In the genomic region with DNA sequence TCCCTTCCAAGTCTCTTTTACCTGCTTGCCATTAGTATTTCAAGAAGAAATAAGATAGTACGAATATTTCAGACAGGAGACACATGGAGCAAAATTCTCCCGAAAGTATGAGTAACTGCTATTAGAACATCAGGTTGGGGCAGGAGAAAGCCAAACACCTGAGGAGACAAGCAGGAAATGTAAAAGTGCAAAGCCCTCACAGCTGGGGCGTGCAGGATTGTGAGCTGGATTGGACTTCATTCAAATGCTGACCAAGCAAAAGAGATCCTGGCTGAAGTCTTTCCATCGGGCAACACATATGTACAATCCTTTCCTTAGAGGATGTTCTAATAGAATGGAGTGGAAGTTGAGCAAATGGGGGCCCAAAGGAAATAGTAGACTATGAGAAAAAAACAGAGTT, we compare ENCODE assay signal across 21 cellular contexts.
DNase-seq lines count a peak whose midpoint lies in the region; ATAC-seq, FAIRE-seq and TF ChIP-seq lines count a peak whose summit lies in the region.
"Had no signal": no experiment of that assay in that cellular context is flagged by ENCODE, and none has a peak within 500 bp of the region (broad histone marks: within the 10 kb centered on the region; RNA-seq: fewer than 3 reads in every experiment).

No MANE protein-coding gene starts in this region.

- H3K4me3 ChIP-seq in A549 (no peak overlapping the region), K562 (no peak overlapping the region), epithelial cell of esophagus (ENCODE audit: low read length) (no peak overlapping the region)

- H3K9ac ChIP-seq in K562 (ENCODE audit: insufficient read depth in 1 of 2, low read depth in 2 of 2, low read length in 2 of 2): no peak overlapping the region

- no peak overlapping the region for H2AFZ ChIP-seq in K562 (ENCODE audit: low read depth, low read length)

- H3K27ac ChIP-seq in A549 (no peak overlapping the region), K562 (ENCODE audit: extremely low read depth, low read depth, low read length) (no peak overlapping the region)

- ATAC-seq in A549: no peak
- ATAC-seq in K562: no peak
- peak; percentile 18 for ATAC-seq in omental fat pad (ENCODE audit: low FRiP score)
- ATAC-seq in GM21619 (IDR thresholded peaks at IDR 0.05; ENCODE audit: unreplicated experiment): no peak

- H3K4me1 ChIP-seq in A549 (no peaks in the 10 kb centered on the region), K562 (replicated peaks in 1 of 2; ENCODE audit: control insufficient read depth in 2 of 2, insufficient read depth in 2 of 2, low read length in 2 of 2) (no peaks in the 10 kb centered on the region)
- H3K4me1 ChIP-seq: BE2C had no signal

- POLR2A ChIA-PET in A549 (lab: Yijun Ruan, JAX): no interaction called here
- POLR2A ChIA-PET in K562 (lab: Yijun Ruan, JAX): no interaction called here

- H3K9me1 ChIP-seq in K562 (ENCODE audit: control insufficient read depth, insufficient read depth, low read length): no peaks in the 10 kb centered on the region

- TF ChIP-seq CTCF in A549 (IDR thresholded peaks at IDR 0.05) (no peak), K562 (IDR thresholded peaks at IDR 0.05 in 2 of 3, conservative IDR thresholded peaks at IDR 0.05 in 1 of 3; ENCODE audit: insufficient read depth in 2 of 3, low read depth in 1 of 3, low read length in 3 of 3) (no peak), epithelial cell of esophagus (IDR thresholded peaks at IDR 0.05; ENCODE audit: insufficient read depth, low read depth, low read length, missing control alignments) (no peak), omental fat pad (IDR thresholded peaks at IDR 0.05) (no peak)

- CTCF ChIA-PET in A549 (lab: Yijun Ruan, JAX) (interaction anchor here (1.0 kb wide), 1 partner anchor 42 kb away, joined by 3 read pairs; no protein-coding TSS in a partner anchor), K562 (lab: Yijun Ruan, JAX; ENCODE audit: low intra/inter-chr PET ratio) (no interaction called here)

- no peaks in the 10 kb centered on the region for H3K79me2 ChIP-seq in K562 (ENCODE audit: control insufficient read depth, insufficient read depth, low read length)

- H3K9me3 ChIP-seq in A549 (no peaks in the 10 kb centered on the region), K562 (replicated peaks; ENCODE audit: control insufficient read depth, insufficient read depth, low read depth, low read length) (no peaks in the 10 kb centered on the region; the same call in 1 of the 2 replicates)
- H3K9me3 ChIP-seq: BE2C had no signal

- in situ Hi-C loops in K562 (cut with MboI): loop anchor here (25.0 kb wide), 1 partner anchor 1029 kb away; no protein-coding TSS in a partner anchor

- intact Hi-C loops in K562 (cut with micrococcal nuclease): no loop called here

- no peaks in the 10 kb centered on the region for H4K20me1 ChIP-seq in K562 (replicated peaks; ENCODE audit: control insufficient read depth, insufficient read depth, low read length)

- no peak for DNase-seq in A549 (ENCODE audit: low read depth in 1 of 2, low spot score in 1 of 2)
- no peak for DNase-seq in K562 (ENCODE audit: extremely low read depth in 1 of 4, low spot score in 3 of 4)
- DNase-seq in epithelial cell of esophagus (ENCODE audit: low read depth): peak; percentile 69
- DNase-seq in omental fat pad (ENCODE audit: low spot score): no peak
- no peak for DNase-seq in NK-92 (lab: John Stamatoyannopoulos, UW; ENCODE audit: unreplicated experiment)
- DNase-seq in DMS79 treated with DMSO at 0.1 percent for 48 hours (lab: John Stamatoyannopoulos, UW): no peak
- DNase-seq: ACHN; BE2C; C1 segment of cervical spinal cord; CD4-positive, CD25-positive, alpha-beta regulatory T cell; CD8-positive, alpha-beta memory T cell; COR-L47; DMS 273 treated with DMSO at 0.1 percent for 48 hours; DMS53; H9 had no signal

- no peaks in the 10 kb centered on the region for H3K36me3 ChIP-seq in K562 (ENCODE audit: control insufficient read depth, insufficient read depth, low read length)
- H3K36me3 ChIP-seq: BE2C had no signal

- TF ChIP-seq EP300 in A549 (IDR thresholded peaks at IDR 0.05) (no peak), K562 (IDR thresholded peaks at IDR 0.05; ENCODE audit: low read length) (no peak)

- 38% methylated on average over 4 of the region's 4 CpGs for WGBS in A549 (ENCODE audit: missing lambda C conversion rate)
- WGBS in K562 (ENCODE audit: insufficient coverage, low coverage, missing lambda C conversion rate): 0% methylated on average over 4 of the region's 4 CpGs

- TF ChIP-seq POLR2A in A549 (IDR thresholded peaks at IDR 0.05; ENCODE audit: low read length) (no peak), K562 (conservative IDR thresholded peaks at IDR 0.05) (no peak)

- no peak for FAIRE-seq in A549 (lab: Jason Lieb, UNC)
- no peak for FAIRE-seq in K562 (lab: Jason Lieb, UNC)
- FAIRE-seq: G401.6, GM12891, GM18507, H1, HTR-8/SVneo had no signal

- TF ChIP-seq RAD21 in A549 (conservative IDR thresholded peaks at IDR 0.05 in 1 of 2, IDR thresholded peaks at IDR 0.05 in 1 of 2) (no peak), K562 (CRISPR knock-in tag; conservative IDR thresholded peaks at IDR 0.05 in 1 of 2, IDR thresholded peaks at IDR 0.05 in 1 of 2) (no peak)

- BruUV-seq in K562 (replicated peaks; lab: Mats Ljungman, UMichigan): no TSS peak

- no peak overlapping the region for H3K4me2 ChIP-seq in A549
- no peak overlapping the region for H3K4me2 ChIP-seq in K562 (ENCODE audit: insufficient read depth, low read length)

- H3K27me3 ChIP-seq in K562 (ENCODE audit: control insufficient read depth in 2 of 2, insufficient read depth in 2 of 2, low read length in 2 of 2): no peaks in the 10 kb centered on the region
- H3K27me3 ChIP-seq: BE2C had no signal

TF ChIP-seq in A549, 52 proteins besides CTCF, POLR2A, EP300 and RAD21:
- no peak for TF ChIP-seq ZNF302 (CRISPR knock-in tag; IDR thresholded peaks at IDR 0.05)
- peak; percentile 44 for TF ChIP-seq MAFK (IDR thresholded peaks at IDR 0.05; ENCODE audit: partially characterized antibody)

TF ChIP-seq in K562, 482 proteins besides CTCF, POLR2A, EP300 and RAD21:
- no peak for TF ChIP-seq KLF16 (IDR thresholded peaks at IDR 0.05)
- no peak for TF ChIP-seq RBM22 (IDR thresholded peaks at IDR 0.05; ENCODE audit: low read depth, low read length, poor library complexity, severe bottlenecking)
- no peak for TF ChIP-seq LEF1 (IDR thresholded peaks at IDR 0.05)
- no peak for TF ChIP-seq MTA1 (IDR thresholded peaks at IDR 0.05; ENCODE audit: borderline replicate concordance)
- TF ChIP-seq HLTF (IDR thresholded peaks at IDR 0.05): no peak
- peak; percentile 24; the same call in 1 of the 2 replicates for TF ChIP-seq ZNF316 (IDR thresholded peaks at IDR 0.05)
- TF ChIP-seq SMC3 (conservative IDR thresholded peaks at IDR 0.05; ENCODE audit: insufficient read depth, low read depth, low read length): no peak
- no peak for TF ChIP-seq CCNT2 (IDR thresholded peaks at IDR 0.05; ENCODE audit: borderline replicate concordance, extremely low read depth, insufficient read length, low read depth, low read length)
